1 cellular context compared by ENCODE assay signal in the genomic region with DNA sequence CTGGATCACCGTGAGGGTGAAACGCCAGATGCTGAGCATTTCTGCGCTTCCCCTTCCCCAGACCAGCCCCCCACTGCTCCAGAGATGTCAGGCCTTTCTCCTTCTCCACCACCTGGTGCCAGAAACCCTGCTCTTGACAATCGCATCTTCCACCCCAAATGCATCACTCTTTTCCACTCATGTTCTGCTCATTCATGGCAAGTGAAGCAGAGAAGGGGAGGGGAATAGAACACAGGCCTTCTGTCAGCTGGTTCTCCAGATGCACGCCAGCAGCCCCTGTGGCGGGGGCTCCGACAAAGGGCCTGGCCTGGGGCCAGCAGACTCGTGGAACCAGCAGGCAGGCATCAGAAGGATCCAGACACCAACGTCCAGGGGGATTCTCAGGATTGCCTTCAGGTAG.
TF ChIP-seq lines count a peak whose summit lies in the region.

No MANE protein-coding gene starts in this region.

TF ChIP-seq in IMR-90, 13 proteins besides CTCF, POLR2A, EP300 and RAD21 (continued from another document):
- TF ChIP-seq USF2 (IDR thresholded peaks at IDR 0.05; ENCODE audit: low read depth, low read length): no peak
- no peak for TF ChIP-seq RCOR1 (IDR thresholded peaks at IDR 0.05; ENCODE audit: insufficient replicate concordance, low read length)
- no peak for TF ChIP-seq NFE2L2 (IDR thresholded peaks at IDR 0.05; ENCODE audit: low read depth, low read length)
- no peak for TF ChIP-seq RFX5 (IDR thresholded peaks at IDR 0.05; ENCODE audit: low read depth, low read length)
- no peak for TF ChIP-seq BHLHE40 (IDR thresholded peaks at IDR 0.05; ENCODE audit: low read depth, low read length)
- no peak for TF ChIP-seq FOS (IDR thresholded peaks at IDR 0.05; ENCODE audit: low read depth, low read length)
